In the genomic region with DNA sequence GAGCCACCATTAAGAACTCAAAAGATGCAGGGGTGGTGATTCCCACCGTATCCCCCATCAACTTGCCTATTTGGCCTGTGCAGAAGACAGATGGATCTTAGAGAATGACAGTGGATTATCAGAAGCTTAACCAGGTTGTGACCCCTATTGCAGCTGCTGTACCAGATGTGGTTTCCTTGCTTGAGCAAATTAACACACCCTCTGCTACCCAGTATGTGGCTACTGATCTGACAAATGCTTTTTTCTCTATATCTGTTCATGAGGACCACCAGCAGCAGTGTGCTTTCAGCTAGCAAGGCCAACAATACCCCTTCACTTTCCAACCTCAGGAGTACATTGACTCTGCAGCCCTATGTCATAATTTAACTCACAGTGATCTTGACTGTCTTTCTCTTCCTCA, we compare ENCODE assay signal across 26 cellular contexts. TPM values are rescaled to one million over a fixed set of nuclear protein-coding genes. Genes with fewer than 3 reads are reported as not detected.
DNase-seq lines count a peak whose midpoint lies in the region; ATAC-seq, FAIRE-seq and TF ChIP-seq lines count a peak whose summit lies in the region.
"Had no signal": no experiment of that assay in that cellular context is flagged by ENCODE, and none has a peak within 500 bp of the region (broad histone marks: within the 10 kb centered on the region; RNA-seq: fewer than 3 reads in every experiment).

No MANE protein-coding gene starts in this region.

- TF ChIP-seq EP300 in GM12878 (IDR thresholded peaks at IDR 0.05; ENCODE audit: borderline replicate concordance in 1 of 2, control insufficient read depth in 1 of 2, low read depth in 2 of 2, low read length in 2 of 2) = no peak

- BruUV-seq in GM12878 (replicated peaks; lab: Mats Ljungman, UMichigan) = no TSS peak

- in situ Hi-C loops in GM12878 (cut with MboI) = no loop called here

- H3K9ac ChIP-seq in GM12878 (ENCODE audit: control insufficient read depth, insufficient read depth, low read length) = no peak overlapping the region
- no peak overlapping the region for H3K9ac ChIP-seq in parathyroid adenoma
- H3K9ac ChIP-seq: BLaER1 had no signal

- SMC1A ChIA-PET in GM12878 (lab: Charles Lee; ENCODE audit: uncharacterized antibody, unreplicated experiment) = interaction anchor here (1.0 to 2.1 kb wide), 3 partner anchors 10 to 328 kb away, joined by 3 to 8 read pairs (median 4); no protein-coding TSS in a partner anchor

- H3K4me1 ChIP-seq in GM12878 (ENCODE audit: control insufficient read depth, insufficient read depth, low read length) (peaks cover 29% of the 10 kb centered on the region), parathyroid adenoma (peaks cover 35% of the 10 kb centered on the region)
- H3K4me1 ChIP-seq: BLaER1 had no signal

- H3K79me2 ChIP-seq in GM12878 (ENCODE audit: control insufficient read depth, insufficient read depth, low read length) (no peaks in the 10 kb centered on the region), parathyroid adenoma (no peaks in the 10 kb centered on the region)

- H3K4me2 ChIP-seq in GM12878 (ENCODE audit: control insufficient read depth, insufficient read depth) (no peak overlapping the region), parathyroid adenoma (ENCODE audit: low read length) (no peak overlapping the region)
- H3K4me2 ChIP-seq: BLaER1 had no signal

- H3K27me3 ChIP-seq in GM12878 (replicated peaks in 1 of 2; ENCODE audit: control insufficient read depth in 2 of 2, insufficient read depth in 2 of 2, low read length in 1 of 2) = no peaks in the 10 kb centered on the region
- no peaks in the 10 kb centered on the region for H3K27me3 ChIP-seq in parathyroid adenoma (ENCODE audit: control insufficient read depth, insufficient read depth, low read length)
- H3K27me3 ChIP-seq: BLaER1, SJCRH30 had no signal

- TF ChIP-seq POLR2A in GM12878 (IDR thresholded peaks at IDR 0.05; ENCODE audit: low read depth, low read length) (no peak), erythroblast (IDR thresholded peaks at IDR 0.05; ENCODE audit: low read length) (no peak)

- TF ChIP-seq CTCF in GM12878 (IDR thresholded peaks at IDR 0.05 in 2 of 3, conservative IDR thresholded peaks at IDR 0.05 in 1 of 3; ENCODE audit: control insufficient read depth in 2 of 3, extremely low read depth in 1 of 3, insufficient read depth in 1 of 3, low read depth in 3 of 3, low read length in 3 of 3) (no peak), parathyroid adenoma (IDR thresholded peaks at IDR 0.05) (no peak)

- peak; percentile 58 for DNase-seq in DMS 273 (lab: John Stamatoyannopoulos, UW; ENCODE audit: unreplicated experiment)
- no peak for DNase-seq in DMS 273 treated with DMSO at 0.1 percent for 48 hours (lab: John Stamatoyannopoulos, UW)
- peak; percentile 97 for DNase-seq in NCI-H82 (lab: John Stamatoyannopoulos, UW)
- no peak for DNase-seq in GM12878 (ENCODE audit: low read depth, low spot score)
- DNase-seq in stimulated activated CD4-positive, alpha-beta T cell treated with anti-CD3 and anti-CD28 coated beads, Interleukin-1b, Interleukin-23, amount 100 ng/mL, for 48 hours = no peak
- DNase-seq in erythroblast (lab: John Stamatoyannopoulos, UW) = no peak
- DNase-seq: ACHN; CD4-positive, alpha-beta T cell; COR-L47; DND-41; GOT3; Kasumi-1; NCI-H1417 treated with DMSO at 0.1 percent for 48 hours; NCI-H187 treated with DMSO at 0.1 percent for 48 hours; NCI-H2107; NCI-H2227 treated with DMSO at 0.1 percent for 48 hours; NCI-H774; OCI-M1 had no signal

- RAD21 ChIA-PET in GM12878 (lab: Charles Lee; ENCODE audit: unreplicated experiment) = interaction anchor here (2.0 kb wide), 1 partner anchor 10 kb away, joined by 6 read pairs; no protein-coding TSS in a partner anchor

- H3K36me3 ChIP-seq in GM12878 (ENCODE audit: control insufficient read depth in 2 of 2, insufficient read depth in 2 of 2, low read length in 1 of 2) (no peaks in the 10 kb centered on the region), parathyroid adenoma (ENCODE audit: control insufficient read depth, insufficient read depth, low read length) (no peaks in the 10 kb centered on the region)
- H3K36me3 ChIP-seq: BLaER1, SJCRH30 had no signal

- intact Hi-C loops in GM12878 (cut with micrococcal nuclease; ENCODE audit: unreplicated experiment) = no loop called here

- H3K4me3 ChIP-seq in GM12878 = no peak overlapping the region
- no peak overlapping the region for H3K4me3 ChIP-seq in parathyroid adenoma (ENCODE audit: low read depth, low read length)
- H3K4me3 ChIP-seq: BLaER1, SJCRH30 had no signal

- CTCF ChIA-PET in GM12878 (lab: Yijun Ruan, JAX) = interaction anchor here (0.8 to 1.8 kb wide), 2 partner anchors 8 to 32 kb away, joined by 3 to 7 read pairs; a partner anchor contains a TSS

- ATAC-seq in GM12878 = peak; percentile 60
- ATAC-seq in HG03196 (IDR thresholded peaks at IDR 0.05; ENCODE audit: unreplicated experiment) = no peak

- no peaks in the 10 kb centered on the region for H4K20me1 ChIP-seq in GM12878 (ENCODE audit: control insufficient read depth, insufficient read depth)
- H4K20me1 ChIP-seq: BLaER1 had no signal

- H3K27ac ChIP-seq in GM12878 (ENCODE audit: control insufficient read depth, insufficient read depth) (no peak overlapping the region), parathyroid adenoma (peak overlapping the region; percentile 13)
- H3K27ac ChIP-seq: 22Rv1, BLaER1, SJCRH30 had no signal

- FAIRE-seq in GM12878 (lab: Jason Lieb, UNC) = no peak
- FAIRE-seq: GM12892, GM18507, RCC 7860 had no signal

- H2AFZ ChIP-seq in GM12878 (ENCODE audit: control insufficient read depth, low read depth, low read length) = no peak overlapping the region
- no peak overlapping the region for H2AFZ ChIP-seq in parathyroid adenoma

- POLR2A ChIA-PET in GM12878 (lab: Charles Lee) = interaction anchor here (1.2 kb wide), 1 partner anchor 12 kb away, joined by 3 read pairs; no protein-coding TSS in a partner anchor

- TF ChIP-seq RAD21 in GM12878 (IDR thresholded peaks at IDR 0.05; ENCODE audit: insufficient read depth, low read depth, low read length) = no peak

- 0% methylated on average over 1 of the region's 1 CpG for WGBS in GM12878 (ENCODE audit: insufficient coverage, insufficient replicate concordance, low lambda C conversion rate, missing lambda C conversion rate)

- H3K9me3 ChIP-seq in GM12878 (replicated peaks; ENCODE audit: control insufficient read depth, insufficient read depth, low read length) = no peaks in the 10 kb centered on the region; the same call in 2 of the 3 replicates
- no peaks in the 10 kb centered on the region for H3K9me3 ChIP-seq in parathyroid adenoma (ENCODE audit: control insufficient read depth, low read length)
- H3K9me3 ChIP-seq: BLaER1, SJCRH30 had no signal

TF ChIP-seq in GM12878, 131 proteins besides CTCF, POLR2A, EP300 and RAD21:
- TF ChIP-seq NFXL1 (IDR thresholded peaks at IDR 0.05; ENCODE audit: borderline replicate concordance) = no peak
- no peak for TF ChIP-seq FOS (IDR thresholded peaks at IDR 0.05; ENCODE audit: borderline replicate concordance, extremely low read depth, insufficient read length)
- no peak for TF ChIP-seq NR2C2 (IDR thresholded peaks at IDR 0.05; ENCODE audit: borderline replicate concordance, control insufficient read depth, insufficient read length, low read depth)
- TF ChIP-seq SUZ12 (IDR thresholded peaks at IDR 0.05; ENCODE audit: unreplicated experiment) = no peak
- TF ChIP-seq, protein P1, sequence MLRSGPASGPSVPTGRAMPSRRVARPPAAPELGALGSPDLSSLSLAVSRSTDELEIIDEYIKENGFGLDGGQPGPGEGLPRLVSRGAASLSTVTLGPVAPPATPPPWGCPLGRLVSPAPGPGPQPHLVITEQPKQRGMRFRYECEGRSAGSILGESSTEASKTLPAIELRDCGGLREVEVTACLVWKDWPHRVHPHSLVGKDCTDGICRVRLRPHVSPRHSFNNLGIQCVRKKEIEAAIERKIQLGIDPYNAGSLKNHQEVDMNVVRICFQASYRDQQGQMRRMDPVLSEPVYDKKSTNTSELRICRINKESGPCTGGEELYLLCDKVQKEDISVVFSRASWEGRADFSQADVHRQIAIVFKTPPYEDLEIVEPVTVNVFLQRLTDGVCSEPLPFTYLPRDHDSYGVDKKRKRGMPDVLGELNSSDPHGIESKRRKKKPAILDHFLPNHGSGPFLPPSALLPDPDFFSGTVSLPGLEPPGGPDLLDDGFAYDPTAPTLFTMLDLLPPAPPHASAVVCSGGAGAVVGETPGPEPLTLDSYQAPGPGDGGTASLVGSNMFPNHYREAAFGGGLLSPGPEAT (IDR thresholded peaks at IDR 0.05; ENCODE audit: low read depth) = no peak
- TF ChIP-seq JUNB (IDR thresholded peaks at IDR 0.05) = peak; percentile 23; the same call in 1 of the 2 replicates
- no peak for TF ChIP-seq FOXM1 (IDR thresholded peaks at IDR 0.05; ENCODE audit: low read depth, low read length)
- peak; percentile 59 for TF ChIP-seq RUNX3 (IDR thresholded peaks at IDR 0.05; ENCODE audit: low read length)
- TF ChIP-seq CBX3 (IDR thresholded peaks at IDR 0.05; ENCODE audit: borderline replicate concordance, low read depth) = no peak

RNA-seq across cellular contexts. Expression of a gene that starts 8.6 kb away (rescaled TPM):
- 6.4 and 7.5 TPM in 2 replicates for total RNA-seq in GM12878 (2013; cell fraction: nucleolus; rRNA removed)
- total RNA-seq in GM12878 (2014; rRNA removed) = 2.8 and 2.9 TPM in 2 replicates
- 2.8 and 3.1 TPM in 2 replicates for total RNA-seq in GM12878 (2014; rRNA removed; fragmentation: Illumina TruSeq; extraction: Trizol)
- 1.6 and 2.2 TPM in 2 replicates for total RNA-seq in GM12878 (2021)
- not detected for polyA plus RNA-seq in GM12878 (2011; ENCODE audit: low read depth)
- 0.43 and 0.52 TPM in 2 replicates for polyA plus RNA-seq in GM12878 (2011; rRNA removed)
- polyA plus RNA-seq in GM12878 (2011; cell fraction: cytosol; rRNA removed) = 0.18 and 0.33 TPM in 2 replicates
- polyA plus RNA-seq in GM12878 (2011; cell fraction: nucleus; rRNA removed) = 0.88 and 1.0 TPM in 2 replicates
- polyA plus RNA-seq in GM12878 (2012) = 0.26 and 0.52 TPM in 2 replicates
- polyA plus RNA-seq in GM12878 (2014; fragmentation: Illumina TruSeq; extraction: Trizol) = 0.95 and 1.2 TPM in 2 replicates
- under 1 TPM; 0.37 to 0.42 TPM for polyA plus RNA-seq in GM12878 (2014; fragmentation: Nextera tagmentation; extraction: Ambion mirVana)
- 1.6 and 2.0 TPM in 2 replicates for polyA plus RNA-seq in GM12878 (2014; rRNA removed)
- polyA plus RNA-seq in GM12878 (2016; fragmentation: Nextera tagmentation; extraction: Ambion mirVana) = 1 to 10 TPM in 1 of 2 experiments, under 1 TPM in 1; 0.72 to 1.6 TPM
- polyA minus RNA-seq in GM12878 (2011; rRNA and poly(A)+ RNA removed) = 1.4 and 1.7 TPM in 2 replicates
- polyA minus RNA-seq in GM12878 (2011; cell fraction: cytosol; rRNA and poly(A)+ RNA removed) = 0.42 TPM in 1 of 2 replicates, not detected in the other
- 0.85 and 1.6 TPM in 2 replicates for polyA minus RNA-seq in GM12878 (2011; cell fraction: nucleus; rRNA and poly(A)+ RNA removed)

Comparison
In these comparisons a context has a peak if more than half of its experiments do, and no peak if none do; other contexts are left out.
1. DNase-seq: peak in DMS 273 (single experiment) and NCI-H82 (single experiment); none in DMS 273 treated with DMSO at 0.1 percent for 48 hours (single experiment), GM12878 (single experiment), stimulated activated CD4-positive, alpha-beta T cell treated with anti-CD3 and anti-CD28 coated beads, Interleukin-1b, Interleukin-23, amount 100 ng/mL, for 48 hours (single experiment) and erythroblast (0 of 2).